ENCODE assay signal across 9 cellular contexts in genomic region chr13:33204130-33204927, GRCh38.
A peak's percentile ranks its signal among the peaks of the same experiment; 100 is the strongest.
DNase-seq lines count a peak whose midpoint lies in the region; ATAC-seq and TF ChIP-seq lines count a peak whose summit lies in the region.
"Had no signal": no experiment of that assay in that cellular context is flagged by ENCODE, and none has a peak within 500 bp of the region (broad histone marks: within the 10 kb centered on the region; RNA-seq: fewer than 3 reads in every experiment).

No MANE protein-coding gene starts in this region.

- H3K27me3 Mint-ChIP-seq in stimulated activated naive CD8-positive, alpha-beta T cell treated with anti-CD3 and anti-CD28 coated beads, Interleukin-15, amount 100 ng/mL, for 72 hours, result peaks cover 41% of the 10 kb centered on the region

- intact Hi-C loops in lower leg skin (cut with DNase I; ENCODE audit: low total_unique reads) (no loop called here), aorta (cut with DNase I) (loop anchor here in 1 of 2 donors (5.0 to 10.0 kb wide), 2 partner anchors 47 to 90 kb away; no protein-coding TSS in a partner anchor)

- DNase-seq in stimulated activated naive CD8-positive, alpha-beta T cell treated with anti-CD3 and anti-CD28 coated beads, Interleukin-15, amount 100 ng/mL, for 72 hours, result no peak
- DNase-seq in stimulated activated naive CD8-positive, alpha-beta T cell treated with anti-CD3 and anti-CD28 coated beads, Interleukin-15, Interleukin-2, amounts not matched to agents 100 U/mL and 50 U/mL, for 24 hours, result no peak
- peak; percentile 91 for DNase-seq in astrocyte of the spinal cord (ENCODE audit: low read depth, low spot score)
- peak; percentile 74 to 94 for DNase-seq in lower leg skin (ENCODE audit: low spot score in 2 of 2)
- DNase-seq in aorta, result peak; percentile 84 to 86
- no peak for DNase-seq in NCI-H1092 treated with DMSO at 0.1 percent for 48 hours (lab: John Stamatoyannopoulos, UW)
- DNase-seq in pons (ENCODE audit: low spot score), result no peak
- no peak for DNase-seq in NCI-H2196 (lab: John Stamatoyannopoulos, UW; ENCODE audit: unreplicated experiment)

- H3K27ac ChIP-seq in aorta (ENCODE audit: low read depth in 1 of 2, low read length in 2 of 2), result peak overlapping the region; percentile 83 to 86

- peaks cover 6 to 7% of the 10 kb centered on the region in 2 donors for H3K9me3 Mint-ChIP-seq in stimulated activated naive CD8-positive, alpha-beta T cell treated with anti-CD3 and anti-CD28 coated beads, Interleukin-15, amount 100 ng/mL, for 72 hours

- WGBS in lower leg skin, 2 donors, result 48 to 49% methylated on average over 12 of the region's 12 CpGs
- WGBS in aorta, 2 donors, result 2 to 3% methylated on average over 12 of the region's 12 CpGs

- H3K4me3 Mint-ChIP-seq in stimulated activated naive CD8-positive, alpha-beta T cell treated with anti-CD3 and anti-CD28 coated beads, Interleukin-15, amount 100 ng/mL, for 72 hours, result no peak overlapping the region

- peak; percentile 39 for ATAC-seq in stimulated activated naive CD8-positive, alpha-beta T cell treated with anti-CD3 and anti-CD28 coated beads, Interleukin-15, amount 100 ng/mL, for 72 hours
- no peak for ATAC-seq in stimulated activated naive CD8-positive, alpha-beta T cell treated with anti-CD3 and anti-CD28 coated beads, Interleukin-15, Interleukin-2, amounts not matched to agents 100 U/mL and 50 U/mL, for 24 hours
- ATAC-seq in aorta (ENCODE audit: low FRiP score), result peak; percentile 73
- ATAC-seq: K562 had no signal

- in situ Hi-C loops in astrocyte of the spinal cord (cut with HindIII; ENCODE audit: low sequenced_read_pairs), result no loop called here

- H3K27me3 ChIP-seq in aorta (ENCODE audit: control insufficient read depth in 1 of 2, insufficient read depth in 2 of 2, low read length in 1 of 2), result no peaks in the 10 kb centered on the region

- no peaks in the 10 kb centered on the region for H3K36me3 ChIP-seq in aorta (ENCODE audit: control insufficient read depth in 1 of 2, insufficient read depth in 2 of 2, low read length in 1 of 2)

- TF ChIP-seq POLR2A in lower leg skin (IDR thresholded peaks at IDR 0.05), result no peak

- H3K4me1 Mint-ChIP-seq in stimulated activated naive CD8-positive, alpha-beta T cell treated with anti-CD3 and anti-CD28 coated beads, Interleukin-15, amount 100 ng/mL, for 72 hours, result peaks cover 41% of the 10 kb centered on the region

- TF ChIP-seq CTCF in astrocyte of the spinal cord (IDR thresholded peaks at IDR 0.05; ENCODE audit: low read depth, low read length), result no peak
- no peak for TF ChIP-seq CTCF in lower leg skin (IDR thresholded peaks at IDR 0.05)

- H3K4me3 ChIP-seq in astrocyte of the spinal cord (ENCODE audit: low read depth, low read length), result peak overlapping the region; percentile 42
- H3K4me3 ChIP-seq in lower leg skin (ENCODE audit: low read depth, poor library complexity, severe bottlenecking), result no peak overlapping the region
- H3K4me3 ChIP-seq in aorta (ENCODE audit: low read length in 2 of 2), result peak overlapping the region; percentile 97 to 100
- H3K4me3 ChIP-seq: K562 had no signal

- H3K27ac Mint-ChIP-seq in stimulated activated naive CD8-positive, alpha-beta T cell treated with anti-CD3 and anti-CD28 coated beads, Interleukin-15, amount 100 ng/mL, for 72 hours, result no peak overlapping the region

- H3K9me3 ChIP-seq in aorta (ENCODE audit: control insufficient read depth, low read length), result no peaks in the 10 kb centered on the region

- H3K4me1 ChIP-seq in aorta (ENCODE audit: control insufficient read depth in 1 of 2, insufficient read depth in 2 of 2, low read length in 2 of 2), result peaks cover 10 to 11% of the 10 kb centered on the region in 2 donors

Comparison
In these comparisons a context has a peak if more than half of its experiments do, and no peak if none do; other contexts are left out.
1. DNase-seq: peak in astrocyte of the spinal cord (single experiment), lower leg skin (2 of 2) and aorta (2 of 2); none in stimulated activated naive CD8-positive, alpha-beta T cell treated with anti-CD3 and anti-CD28 coated beads, Interleukin-15, amount 100 ng/mL, for 72 hours (0 of 2), stimulated activated naive CD8-positive, alpha-beta T cell treated with anti-CD3 and anti-CD28 coated beads, Interleukin-15, Interleukin-2, amounts not matched to agents 100 U/mL and 50 U/mL, for 24 hours (single experiment), NCI-H1092 treated with DMSO at 0.1 percent for 48 hours (single experiment), pons (single experiment) and NCI-H2196 (single experiment).